In genomic region chr12:91894911-91895310, GRCh38 we compare ENCODE assay signal across 2 cellular contexts.
TF ChIP-seq lines count a peak whose summit lies in the region.

No MANE protein-coding gene starts in this region.

TF ChIP-seq in GM12878, 131 proteins besides CTCF, POLR2A, EP300 and RAD21 (continued from another document):
- TF ChIP-seq ZBTB4 (CRISPR knock-in tag; IDR thresholded peaks at IDR 0.05): no peak
- no peak for TF ChIP-seq NR2C1 (IDR thresholded peaks at IDR 0.05)
- TF ChIP-seq ZBTB40 (IDR thresholded peaks at IDR 0.05; ENCODE audit: borderline replicate concordance): peak; percentile 57
- TF ChIP-seq MYC (IDR thresholded peaks at IDR 0.05; ENCODE audit: insufficient read depth, insufficient read length, insufficient replicate concordance, low read length, severe bottlenecking): no peak
- no peak for TF ChIP-seq DPF2 (IDR thresholded peaks at IDR 0.05)

TF ChIP-seq in K562, 482 proteins besides CTCF, POLR2A, EP300 and RAD21:
- peak; percentile 80 for TF ChIP-seq ZBTB40 (IDR thresholded peaks at IDR 0.05)
- no peak for TF ChIP-seq ZBTB40 (CRISPR knock-in tag; IDR thresholded peaks at IDR 0.05)
- no peak for TF ChIP-seq KDM5B (IDR thresholded peaks at IDR 0.05; ENCODE audit: insufficient replicate concordance, low read depth, low read length)
